In the genomic region with DNA sequence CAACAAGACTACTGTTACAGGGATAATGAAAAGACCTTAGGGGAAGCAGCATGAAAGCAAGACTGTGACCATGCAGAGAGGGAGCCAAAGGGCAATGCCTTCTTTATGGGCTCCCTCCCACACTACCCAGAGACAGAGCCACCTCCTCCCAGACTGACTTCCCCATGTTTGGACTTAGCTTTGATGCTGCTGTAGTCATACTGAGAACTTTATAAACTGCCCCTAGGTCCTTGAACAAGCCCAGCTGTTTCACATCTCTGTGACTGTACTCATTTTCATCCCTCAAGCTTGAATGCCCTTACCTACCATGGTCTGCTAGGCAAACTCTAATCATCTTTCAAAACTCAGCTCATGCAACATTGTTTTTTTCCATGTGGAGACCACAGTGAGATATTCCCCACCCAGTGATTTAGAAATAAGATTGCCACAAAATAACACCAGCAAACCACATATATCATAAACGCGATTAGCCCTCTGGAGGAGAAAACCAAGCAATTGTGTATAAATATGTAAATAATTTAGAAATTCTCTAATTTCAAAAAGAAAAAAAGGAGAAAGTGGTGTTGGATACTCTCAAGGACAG, we compare ENCODE assay signal across 11 cellular contexts. TPM values are rescaled to one million over a fixed set of nuclear protein-coding genes. Genes with fewer than 3 reads are reported as not detected.
DNase-seq lines count a peak whose midpoint lies in the region; ATAC-seq and TF ChIP-seq lines count a peak whose summit lies in the region.
"Had no signal": no experiment of that assay in that cellular context is flagged by ENCODE, and none has a peak within 500 bp of the region (broad histone marks: within the 10 kb centered on the region; RNA-seq: fewer than 3 reads in every experiment).

No MANE protein-coding gene starts in this region.

- peak; percentile 67 for ATAC-seq in GM18520 (IDR thresholded peaks at IDR 0.05; ENCODE audit: unreplicated experiment)
- peak; percentile 96 for ATAC-seq in GM21717 (IDR thresholded peaks at IDR 0.05; ENCODE audit: unreplicated experiment)
- peak; percentile 85 for ATAC-seq in HG03378 (IDR thresholded peaks at IDR 0.05; ENCODE audit: unreplicated experiment)

- H3K4me3 Mint-ChIP-seq in nephron, result no peak overlapping the region
- H3K4me3 Mint-ChIP-seq in glutamatergic neuron (ENCODE audit: unreplicated experiment), result no peak overlapping the region
- H3K4me3 Mint-ChIP-seq: naive B cell had no signal

- H3K27ac Mint-ChIP-seq in nephron (peak overlapping the region; percentile 30 to 44 (median 36)), glutamatergic neuron (ENCODE audit: unreplicated experiment) (no peak overlapping the region)

- H3K9me3 Mint-ChIP-seq in nephron (peaks cover 3% of the 10 kb centered on the region), glutamatergic neuron (ENCODE audit: unreplicated experiment) (no peaks in the 10 kb centered on the region)

- TF ChIP-seq CTCF in nephron (IDR thresholded peaks at IDR 0.05; ENCODE audit: unreplicated experiment in 3 of 3) (no peak), glutamatergic neuron (IDR thresholded peaks at IDR 0.05; ENCODE audit: partially characterized antibody, unreplicated experiment) (no peak)

- DNase-seq in GDM1 (lab: John Stamatoyannopoulos, UW) (no peak), NAMALWA (ENCODE audit: low spot score) (no peak), glutamatergic neuron (no peak)
- no peak for DNase-seq in activated CD4-positive, alpha-beta T cell treated with anti-CD3 and anti-CD28 coated beads, Interleukin-2, amount 50 U/mL, for 4 hours
- DNase-seq: naive B cell; stimulated activated CD8-positive, alpha-beta memory T cell treated with anti-CD3 and anti-CD28 coated beads, Interleukin-4, amount 100 ng/mL, for 48 hours; T-helper 9 cell had no signal

- H3K36me3 Mint-ChIP-seq in nephron (ENCODE audit: low read depth), result no peaks in the 10 kb centered on the region
- H3K36me3 Mint-ChIP-seq in glutamatergic neuron (ENCODE audit: unreplicated experiment), result peaks cover 2% of the 10 kb centered on the region

- H3K4me1 Mint-ChIP-seq in nephron, result no peaks in the 10 kb centered on the region
- H3K4me1 Mint-ChIP-seq in glutamatergic neuron (ENCODE audit: low read depth, unreplicated experiment), result no peaks in the 10 kb centered on the region
- H3K4me1 Mint-ChIP-seq: naive B cell had no signal

- no peaks in the 10 kb centered on the region for H3K27me3 Mint-ChIP-seq in nephron (ENCODE audit: low read depth)
- no peaks in the 10 kb centered on the region for H3K27me3 Mint-ChIP-seq in glutamatergic neuron (ENCODE audit: unreplicated experiment)

RNA-seq across cellular contexts. Expression of gene FAM169A, which starts 23.4 kb away (rescaled TPM):
- 9.5 TPM for total RNA-seq in glutamatergic neuron (ENCODE audit: unreplicated experiment)
